ENCODE assay signal across 19 cellular contexts in the genomic region with DNA sequence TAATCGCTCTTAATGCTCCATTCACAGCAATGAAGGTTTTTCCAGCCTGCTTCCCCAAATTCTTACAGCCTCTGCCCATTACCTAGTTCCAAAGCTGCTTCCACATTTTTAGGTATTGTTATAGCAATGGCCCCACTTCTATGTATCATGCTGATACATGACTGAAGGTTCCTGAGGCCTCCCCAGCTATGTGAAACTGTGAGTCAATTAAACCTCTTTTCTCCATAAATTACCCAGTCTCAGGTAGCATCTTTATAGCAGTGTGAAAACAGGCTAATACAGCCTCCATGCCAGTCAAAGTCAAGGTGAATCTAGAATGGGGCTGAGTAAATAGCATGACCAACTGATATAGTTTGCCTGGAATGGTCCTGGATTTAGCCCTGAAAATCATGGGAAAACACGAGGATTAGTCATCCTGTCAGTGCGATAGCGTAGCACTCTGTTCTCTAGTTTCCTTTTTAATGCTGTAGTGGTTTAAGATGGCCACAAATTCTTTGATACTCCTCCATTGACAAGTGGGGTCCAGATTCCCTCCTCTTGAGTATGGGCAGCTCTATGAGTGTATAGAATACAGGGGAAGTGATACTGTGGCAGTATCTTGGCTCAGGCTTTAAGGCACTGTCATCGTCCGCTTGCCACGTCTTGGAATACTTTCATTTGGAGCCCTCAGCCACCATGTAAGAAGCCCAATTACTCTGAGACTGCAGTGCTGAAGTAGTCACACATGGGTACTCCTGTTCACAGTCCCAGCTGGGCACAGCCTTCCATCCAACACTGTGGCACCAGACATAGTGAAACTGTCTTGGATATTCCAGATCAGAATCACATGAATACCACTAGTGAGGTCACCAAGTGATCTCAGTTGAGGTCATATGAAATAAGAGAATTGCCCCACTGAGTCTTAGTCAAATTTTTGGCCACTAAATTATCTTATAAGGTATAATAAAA.
DNase-seq lines count a peak whose midpoint lies in the region; ATAC-seq and TF ChIP-seq lines count a peak whose summit lies in the region.
"Had no signal": no experiment of that assay in that cellular context is flagged by ENCODE, and none has a peak within 500 bp of the region (broad histone marks: within the 10 kb centered on the region; RNA-seq: fewer than 3 reads in every experiment).

No MANE protein-coding gene starts in this region.

- H3K27me3 ChIP-seq in brain microvascular endothelial cell (replicated peaks) = no peaks in the 10 kb centered on the region

- H3K4me3 ChIP-seq in brain microvascular endothelial cell (ENCODE audit: low read depth, low read length) = no peak overlapping the region
- H3K4me3 ChIP-seq: smooth muscle cell had no signal

- no peak overlapping the region for H3K27ac ChIP-seq in brain microvascular endothelial cell
- H3K27ac ChIP-seq: C4-2B had no signal

- H3K27ac Mint-ChIP-seq in activated naive CD4-positive, alpha-beta T cell treated with anti-CD3 and anti-CD28 coated beads, Interleukin-2, amount 50 U/mL, for 72 hours = peak overlapping the region; percentile 13 to 77
- peak overlapping the region; percentile 47 for H3K27ac Mint-ChIP-seq in stimulated activated naive B cell treated with anti-CD40 and anti-IgM and Interleukin-4, amounts not matched to agents 10 μg/mL and 1 μg/mL and 100 μg/mL, for 72 hours

- H3K36me3 ChIP-seq in brain microvascular endothelial cell (replicated peaks) = no peaks in the 10 kb centered on the region

- no peak for TF ChIP-seq CTCF in brain microvascular endothelial cell (IDR thresholded peaks at IDR 0.05; ENCODE audit: low read depth, low read length, missing control alignments)
- TF ChIP-seq CTCF in GM10266 (IDR thresholded peaks at IDR 0.05; ENCODE audit: control insufficient read depth, insufficient read depth, low read depth, missing control alignments) = no peak

- H3K4me3 Mint-ChIP-seq in stimulated activated naive B cell treated with anti-CD40 and anti-IgM and Interleukin-4, amounts not matched to agents 10 μg/mL and 1 μg/mL and 100 μg/mL, for 72 hours = no peak overlapping the region

- peaks cover 24 to 51% of the 10 kb centered on the region in 2 donors for H3K4me1 Mint-ChIP-seq in stimulated activated naive B cell treated with anti-CD40 and anti-IgM and Interleukin-4, amounts not matched to agents 10 μg/mL and 1 μg/mL and 100 μg/mL, for 72 hours

- peak; percentile 81 to 91 for ATAC-seq in activated naive CD4-positive, alpha-beta T cell treated with anti-CD3 and anti-CD28 coated beads, Interleukin-2, amount 50 U/mL, for 72 hours
- ATAC-seq in stimulated activated naive B cell treated with anti-CD40 and anti-IgM and Interleukin-4, amounts not matched to agents 10 μg/mL and 1 μg/mL and 100 μg/mL, for 72 hours (replicated peaks) = peak; percentile 13 to 50

- H3K27me3 Mint-ChIP-seq in stimulated activated naive B cell treated with anti-CD40 and anti-IgM and Interleukin-4, amounts not matched to agents 10 μg/mL and 1 μg/mL and 100 μg/mL, for 72 hours = no peaks in the 10 kb centered on the region

- peaks cover 0 to 11% of the 10 kb centered on the region in 2 donors for H3K9me3 Mint-ChIP-seq in activated naive CD4-positive, alpha-beta T cell treated with anti-CD3 and anti-CD28 coated beads, Interleukin-2, amount 50 U/mL, for 72 hours
- peaks cover 3 to 5% of the 10 kb centered on the region in 2 donors for H3K9me3 Mint-ChIP-seq in stimulated activated naive B cell treated with anti-CD40 and anti-IgM and Interleukin-4, amounts not matched to agents 10 μg/mL and 1 μg/mL and 100 μg/mL, for 72 hours

- peaks cover 0 to 7% of the 10 kb centered on the region in 2 donors for H3K36me3 Mint-ChIP-seq in activated naive CD4-positive, alpha-beta T cell treated with anti-CD3 and anti-CD28 coated beads, Interleukin-2, amount 50 U/mL, for 72 hours
- H3K36me3 Mint-ChIP-seq in stimulated activated naive B cell treated with anti-CD40 and anti-IgM and Interleukin-4, amounts not matched to agents 10 μg/mL and 1 μg/mL and 100 μg/mL, for 72 hours = peaks cover 0 to 3% of the 10 kb centered on the region in 2 donors

- in situ Hi-C loops in brain microvascular endothelial cell (cut with HindIII; ENCODE audit: low pct_ligation_motif_present, low sequenced_read_pairs) = no loop called here

- DNase-seq in activated naive CD4-positive, alpha-beta T cell treated with anti-CD3 and anti-CD28 coated beads, Interleukin-2, amount 50 U/mL, for 72 hours (ENCODE audit: low spot score in 2 of 2) = peak in 1 of 2 donors; percentile 4
- no peak for DNase-seq in activated naive CD4-positive, alpha-beta T cell treated with Interleukin-2 at 50 U/mL for 16 hours
- DNase-seq in M059J (ENCODE audit: low read depth) = peak; percentile 27
- peak; percentile 4 for DNase-seq in brain microvascular endothelial cell
- DNase-seq in stimulated activated naive B cell treated with anti-CD40 and anti-IgM and Interleukin-4, amounts not matched to agents 10 μg/mL and 1 μg/mL and 100 μg/mL, for 72 hours = no peak
- no peak for DNase-seq in GM10266 (ENCODE audit: extremely low spot score)
- DNase-seq in activated gamma-delta T cell (lab: John Stamatoyannopoulos, UW) = no peak
- no peak for DNase-seq in Ammon's horn (ENCODE audit: low spot score)
- DNase-seq: activated effector memory CD4-positive, alpha-beta T cell treated with Interleukin-2 at 50 U/mL for 16 hours; glutamatergic neuron; KG1; mammary epithelial cell; NCI-H187; NCI-H69; occipital lobe; substantia nigra; T1000 had no signal

Comparison
In these comparisons a context has a peak if more than half of its experiments do, and no peak if none do; other contexts are left out.
1. DNase-seq: peak in M059J (single experiment) and brain microvascular endothelial cell (single experiment); none in activated naive CD4-positive, alpha-beta T cell treated with Interleukin-2 at 50 U/mL for 16 hours (single experiment), stimulated activated naive B cell treated with anti-CD40 and anti-IgM and Interleukin-4, amounts not matched to agents 10 μg/mL and 1 μg/mL and 100 μg/mL, for 72 hours (single experiment), GM10266 (single experiment), activated gamma-delta T cell (single experiment) and Ammon's horn (single experiment).